In the genomic region with DNA sequence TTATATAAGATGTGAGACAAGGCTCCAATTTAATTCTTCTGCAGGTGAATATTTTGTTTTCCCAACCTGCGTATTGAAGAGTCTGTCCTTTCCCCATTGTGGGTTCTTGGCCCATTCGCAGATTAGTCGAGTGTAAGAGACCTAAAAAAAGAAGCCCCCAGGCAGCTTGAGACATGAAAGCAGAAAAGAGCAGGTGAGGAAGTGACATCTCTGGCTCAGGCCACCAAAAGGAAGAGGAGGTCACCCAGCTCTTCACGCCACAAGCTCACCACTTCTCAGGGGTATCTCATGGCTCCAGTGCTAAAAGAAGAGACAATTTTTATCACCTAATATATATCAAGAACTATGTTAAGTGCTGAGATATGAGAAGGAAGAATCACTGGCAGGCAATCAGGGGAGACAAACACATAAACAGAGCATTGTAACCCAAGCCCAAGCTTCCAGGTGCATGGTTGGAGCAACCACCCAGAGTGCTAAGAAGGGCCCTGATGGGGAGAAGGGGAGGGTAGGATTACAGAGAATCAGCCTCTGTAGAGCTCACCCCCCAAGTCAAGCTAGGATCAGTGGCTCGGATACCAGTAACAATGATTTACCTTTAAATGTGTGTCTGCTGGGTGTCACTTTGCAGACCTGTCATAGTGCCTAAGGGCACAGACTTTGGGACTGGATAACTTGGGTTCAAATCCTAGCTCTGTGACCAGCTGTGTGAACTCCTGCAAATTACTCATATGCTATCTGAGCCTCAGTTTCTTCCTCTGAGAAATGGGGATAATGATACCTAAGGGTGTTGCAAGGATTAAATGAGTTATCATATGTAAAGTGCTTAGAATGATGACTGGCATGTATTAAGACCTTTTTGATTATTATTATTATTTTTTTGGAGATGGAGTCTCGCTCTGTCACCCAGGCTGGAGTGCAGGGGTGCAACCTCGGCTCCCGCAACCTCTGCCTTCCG, we compare ENCODE assay signal across 31 cellular contexts. TPM values are rescaled to one million over a fixed set of nuclear protein-coding genes. Genes with fewer than 3 reads are reported as not detected.
DNase-seq lines count a peak whose midpoint lies in the region; ATAC-seq, FAIRE-seq and TF ChIP-seq lines count a peak whose summit lies in the region.
"Had no signal": no experiment of that assay in that cellular context is flagged by ENCODE, and none has a peak within 500 bp of the region (broad histone marks: within the 10 kb centered on the region; RNA-seq: fewer than 3 reads in every experiment).

No MANE protein-coding gene starts in this region.

- H3K9me3 Mint-ChIP-seq in activated naive CD8-positive, alpha-beta T cell treated with anti-CD3 and anti-CD28 coated beads, Interleukin-2, amount 10 ng/mL, durations not matched to agents 7 days and 5 days, result peaks cover 1% of the 10 kb centered on the region
- no peaks in the 10 kb centered on the region for H3K9me3 Mint-ChIP-seq in activated naive CD8-positive, alpha-beta T cell treated with anti-CD3 and anti-CD28 coated beads, Interleukin-2, amount 50 U/mL, for 24 hours
- H3K9me3 Mint-ChIP-seq: activated naive CD4-positive, alpha-beta T cell treated with anti-CD3 and anti-CD28 coated beads for 36 hours; activated T-cell treated with anti-CD3 and anti-CD28 coated beads, Interleukin-2, amount 50 U/mL, for 72 hours; stimulated activated naive CD8-positive, alpha-beta T cell treated with anti-CD3 and anti-CD28 coated beads, Interleukin-15, amount 100 ng/mL, for 72 hours had no signal

- no peak for TF ChIP-seq POLR2A in stomach (IDR thresholded peaks at IDR 0.05)

- H3K9me3 ChIP-seq in stomach, result no peaks in the 10 kb centered on the region
- H3K9me3 ChIP-seq: BE2C, breast epithelium, left lung, tibial artery had no signal

- POLR2A ChIA-PET in activated naive CD8-positive, alpha-beta T cell treated with anti-CD3 and anti-CD28 coated beads, Interleukin-2, amount 10 ng/mL, durations not matched to agents 7 days and 5 days (lab: Charles Lee), result interaction anchor here (1.0 to 2.0 kb wide), 2 partner anchors 10 to 28 kb away, joined by 3 to 7 read pairs; no protein-coding TSS in a partner anchor

- no peaks in the 10 kb centered on the region for H3K36me3 Mint-ChIP-seq in activated naive CD8-positive, alpha-beta T cell treated with anti-CD3 and anti-CD28 coated beads, Interleukin-2, amount 10 ng/mL, durations not matched to agents 7 days and 5 days
- H3K36me3 Mint-ChIP-seq in activated naive CD8-positive, alpha-beta T cell treated with anti-CD3 and anti-CD28 coated beads, Interleukin-2, amount 50 U/mL, for 24 hours (ENCODE audit: low read depth), result no peaks in the 10 kb centered on the region

- peak; percentile 37 for ATAC-seq in activated naive CD8-positive, alpha-beta T cell treated with anti-CD3 and anti-CD28 coated beads, Interleukin-2, amount 10 ng/mL, durations not matched to agents 7 days and 5 days (ENCODE audit: low read depth)
- no peak for ATAC-seq in activated naive CD8-positive, alpha-beta T cell treated with anti-CD3 and anti-CD28 coated beads, Interleukin-2, amount 50 U/mL, for 24 hours
- ATAC-seq in HG02623 (IDR thresholded peaks at IDR 0.05; ENCODE audit: unreplicated experiment), result no peak
- ATAC-seq: activated T-cell treated with anti-CD3 and anti-CD28 coated beads, Interleukin-2, amount 50 U/mL, for 72 hours; HCT116; left lung; stimulated activated naive CD8-positive, alpha-beta T cell treated with anti-CD3 and anti-CD28 coated beads, Interleukin-15, amount 100 ng/mL, for 72 hours had no signal

- TF ChIP-seq CTCF in bronchial epithelial cell (IDR thresholded peaks at IDR 0.05; ENCODE audit: insufficient read depth, low read length, severe bottlenecking) (no peak), stomach (IDR thresholded peaks at IDR 0.05) (no peak)

- FAIRE-seq in bronchial epithelial cell (lab: Jason Lieb, UNC), result peak; percentile 43
- FAIRE-seq in urothelium cell line (lab: Jason Lieb, UNC), result peak; percentile 5
- FAIRE-seq: RCC 7860 had no signal

- peaks cover 2% of the 10 kb centered on the region for H3K27me3 Mint-ChIP-seq in activated naive CD8-positive, alpha-beta T cell treated with anti-CD3 and anti-CD28 coated beads, Interleukin-2, amount 10 ng/mL, durations not matched to agents 7 days and 5 days
- no peaks in the 10 kb centered on the region for H3K27me3 Mint-ChIP-seq in activated naive CD8-positive, alpha-beta T cell treated with anti-CD3 and anti-CD28 coated beads, Interleukin-2, amount 50 U/mL, for 24 hours
- H3K27me3 Mint-ChIP-seq: stimulated activated naive CD8-positive, alpha-beta T cell treated with anti-CD3 and anti-CD28 coated beads, Interleukin-15, amount 100 ng/mL, for 72 hours had no signal

- H3K36me3 ChIP-seq in bronchial epithelial cell (ENCODE audit: control insufficient read depth, insufficient read depth, low read length), result no peaks in the 10 kb centered on the region
- H3K36me3 ChIP-seq in stomach, result no peaks in the 10 kb centered on the region
- H3K36me3 ChIP-seq: BE2C, breast epithelium, left lung, tibial artery had no signal

- 83 to 91% (median 86%) methylated on average over 9 of the region's 9 CpGs for WGBS in stomach, 5 donors

- peaks cover 0 to 17% (median 8%) of the 10 kb centered on the region in 4 donors for H3K4me1 ChIP-seq in stomach
- H3K4me1 ChIP-seq: breast epithelium, left lung had no signal

- no peak overlapping the region for H3K27ac ChIP-seq in stomach
- H3K27ac ChIP-seq: breast epithelium, left lung, tibial artery, VCaP had no signal

- DNase-seq in activated naive CD8-positive, alpha-beta T cell treated with anti-CD3 and anti-CD28 coated beads, Interleukin-2, amount 10 ng/mL, durations not matched to agents 7 days and 5 days, result no peak
- DNase-seq in activated naive CD8-positive, alpha-beta T cell treated with anti-CD3 and anti-CD28 coated beads, Interleukin-2, amount 50 U/mL, for 24 hours, result no peak
- peak; percentile 55 for DNase-seq in NCI-H2171 treated with DMSO at 0.1 percent for 48 hours (lab: John Stamatoyannopoulos, UW)
- DNase-seq in bronchial epithelial cell (ENCODE audit: low read depth), result no peak
- DNase-seq in urothelium cell line (ENCODE audit: low spot score), result no peak
- no peak for DNase-seq in ACHN
- DNase-seq in stomach, result no peak
- DNase-seq: activated CD4-positive, alpha-beta T cell treated with anti-CD3 and anti-CD28 coated beads for 48 hours; activated naive CD4-positive, alpha-beta T cell treated with anti-CD3 and anti-CD28 coated beads for 36 hours; activated T-cell treated with anti-CD3 and anti-CD28 coated beads, Interleukin-2, amount 50 U/mL, for 72 hours; amniotic stem cell; BE2C; DMS153; effector CD4-positive, alpha-beta T cell; GDM1; left lung; NCI-H1092 treated with DMSO at 0.1 percent for 48 hours; NCI-H1930; NCI-H524 treated with DMSO at 0.1 percent for 48 hours; SIG-M5; stimulated activated naive CD8-positive, alpha-beta T cell treated with anti-CD3 and anti-CD28 coated beads, Interleukin-15, amount 100 ng/mL, for 72 hours; T-helper 9 cell; tibial artery had no signal

- H3K27ac Mint-ChIP-seq in activated naive CD8-positive, alpha-beta T cell treated with anti-CD3 and anti-CD28 coated beads, Interleukin-2, amount 10 ng/mL, durations not matched to agents 7 days and 5 days, result peak overlapping the region; percentile 72
- no peak overlapping the region for H3K27ac Mint-ChIP-seq in activated naive CD8-positive, alpha-beta T cell treated with anti-CD3 and anti-CD28 coated beads, Interleukin-2, amount 50 U/mL, for 24 hours
- H3K27ac Mint-ChIP-seq: activated naive CD4-positive, alpha-beta T cell treated with anti-CD3 and anti-CD28 coated beads for 36 hours; activated T-cell treated with anti-CD3 and anti-CD28 coated beads, Interleukin-2, amount 50 U/mL, for 72 hours; stimulated activated naive CD8-positive, alpha-beta T cell treated with anti-CD3 and anti-CD28 coated beads, Interleukin-15, amount 100 ng/mL, for 72 hours had no signal

- TF ChIP-seq EP300 in stomach (IDR thresholded peaks at IDR 0.05), result no peak

- H3K4me3 ChIP-seq in bronchial epithelial cell (ENCODE audit: low read depth, low read length) (no peak overlapping the region), stomach (no peak overlapping the region)
- H3K4me3 ChIP-seq: breast epithelium, left lung, tibial artery had no signal

- intact Hi-C loops in stomach (cut with DNase I; ENCODE audit: low total_unique reads), result no loop called here

- peaks cover 27% of the 10 kb centered on the region for H3K4me1 Mint-ChIP-seq in activated naive CD8-positive, alpha-beta T cell treated with anti-CD3 and anti-CD28 coated beads, Interleukin-2, amount 10 ng/mL, durations not matched to agents 7 days and 5 days
- H3K4me1 Mint-ChIP-seq in activated naive CD8-positive, alpha-beta T cell treated with anti-CD3 and anti-CD28 coated beads, Interleukin-2, amount 50 U/mL, for 24 hours, result peaks cover 14% of the 10 kb centered on the region

- H3K27me3 ChIP-seq in bronchial epithelial cell (ENCODE audit: control insufficient read depth, insufficient read depth, low read length) (peaks cover 14% of the 10 kb centered on the region), stomach (no peaks in the 10 kb centered on the region)
- H3K27me3 ChIP-seq: BE2C, breast epithelium, left lung, tibial artery had no signal

- H3K4me3 Mint-ChIP-seq in activated naive CD8-positive, alpha-beta T cell treated with anti-CD3 and anti-CD28 coated beads, Interleukin-2, amount 10 ng/mL, durations not matched to agents 7 days and 5 days, result no peak overlapping the region
- no peak overlapping the region for H3K4me3 Mint-ChIP-seq in activated naive CD8-positive, alpha-beta T cell treated with anti-CD3 and anti-CD28 coated beads, Interleukin-2, amount 50 U/mL, for 24 hours
- H3K4me3 Mint-ChIP-seq: activated naive CD4-positive, alpha-beta T cell treated with anti-CD3 and anti-CD28 coated beads for 36 hours; activated T-cell treated with anti-CD3 and anti-CD28 coated beads, Interleukin-2, amount 50 U/mL, for 72 hours; stimulated activated naive CD8-positive, alpha-beta T cell treated with anti-CD3 and anti-CD28 coated beads, Interleukin-15, amount 100 ng/mL, for 72 hours had no signal

- in situ Hi-C loops in ACHN (cut with HindIII; ENCODE audit: low pct_ligation_motif_present, low pct_unique_long_range_greater_than_20kb, low sequenced_read_pairs), result no loop called here

RNA-seq across cellular contexts. Expression of a gene that starts 39.2 kb away (rescaled TPM):
- total RNA-seq in activated naive CD8-positive, alpha-beta T cell treated with anti-CD3 and anti-CD28 coated beads, Interleukin-2, amount 10 ng/mL, durations not matched to agents 7 days and 5 days, result not detected
- total RNA-seq in bronchial epithelial cell, result not detected in 2 replicates
- total RNA-seq in stomach, result not detected
- polyA plus RNA-seq in stomach, result under 1 TPM in 2 of 3 donors, not detected in 1; 0.08 to 0.25 TPM
- total RNA-seq: A673; activated naive CD4-positive, alpha-beta T cell treated with anti-CD3 and anti-CD28 coated beads for 36 hours; activated T-cell treated with anti-CD3 and anti-CD28 coated beads, Interleukin-2, amount 50 U/mL, for 72 hours; breast epithelium; mesenteric fat pad; pulmonary artery endothelial cell had no signal
